ENCODE assay signal across 26 cellular contexts in the genomic region with DNA sequence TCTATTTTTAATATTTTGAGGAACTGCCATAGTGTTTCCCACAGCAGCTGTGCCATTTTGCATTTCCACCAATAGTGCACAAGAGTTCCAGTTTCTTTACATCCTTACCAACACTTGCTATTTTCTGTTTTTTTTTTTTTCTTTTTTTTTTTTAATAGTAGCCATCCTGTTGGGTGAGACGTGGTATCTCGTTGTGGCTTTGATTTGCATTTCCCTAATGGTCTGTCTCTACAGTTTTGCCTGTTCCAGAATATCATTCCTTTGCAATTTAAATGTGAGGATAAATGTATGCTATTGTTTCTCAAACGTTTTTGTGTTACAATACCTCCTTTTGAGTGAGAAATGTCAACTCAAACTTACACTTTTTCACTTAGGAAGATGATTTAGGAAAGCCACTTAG. TPM values are rescaled to one million over a fixed set of nuclear protein-coding genes. Genes with fewer than 3 reads are reported as not detected.
"Had no signal": no experiment of that assay in that cellular context is flagged by ENCODE, and none has a peak within 500 bp of the region (broad histone marks: within the 10 kb centered on the region; RNA-seq: fewer than 3 reads in every experiment).

No MANE protein-coding gene starts in this region.

- ATAC-seq: activated CD8-positive, alpha-beta memory T cell treated with anti-CD3 and anti-CD28 coated beads, Interleukin-2, amount 10 ng/mL, durations not matched to agents 7 days and 5 days; PC-3; SK-N-SH treated with all-trans-retinoic acid at 6 μM for 48 hours had no signal

- H3K27ac ChIP-seq: ascending aorta had no signal

- DNase-seq: activated B cell treated with CpG ODN at 0.5 μM for 24 hours; activated CD4-positive, alpha-beta T cell treated with anti-CD3 and anti-CD28 coated beads for 1 hour; activated CD4-positive, alpha-beta T cell treated with anti-CD3 and anti-CD28 coated beads, Interleukin-2, amount 10 ng/mL, durations not matched to agents 24 days and 14 days; activated CD4-positive, alpha-beta T cell treated with anti-CD3 and anti-CD28 coated beads, Interleukin-2, amount 50 U/mL, for 48 hours; activated CD8-positive, alpha-beta memory T cell treated with anti-CD3 and anti-CD28 coated beads, Interleukin-2, amount 10 ng/mL, durations not matched to agents 7 days and 5 days; activated effector memory CD4-positive, alpha-beta T cell treated with Interleukin-2 at 50 U/mL for 16 hours; activated naive CD4-positive, alpha-beta T cell; activated T-cell treated with anti-CD3 and anti-CD28 coated beads, Interleukin-2, amount 50 U/mL, for 24 hours; body of pancreas; NCI-H1092 treated with DMSO at 0.1 percent for 48 hours; NCI-H1417 treated with DMSO at 0.1 percent for 48 hours; NCI-H1694; NCI-H2029; NCI-H2107; NCI-H2171 treated with DMSO at 0.1 percent for 48 hours; NCI-H226; NK-92 treated with Interleukin-12 subunit alpha and Interleukin-12 subunit beta, amount 100 ng/mL, for 24 hours; PC-3; SHP77 treated with DMSO at 0.1 percent for 48 hours; SW 1271 had no signal

- H3K4me3 ChIP-seq: ascending aorta, body of pancreas had no signal

- H3K4me1 ChIP-seq: ascending aorta, body of pancreas had no signal

- H3K27me3 ChIP-seq: ascending aorta, body of pancreas had no signal

- H3K9me3 ChIP-seq: ascending aorta, body of pancreas had no signal

- FAIRE-seq: bronchial epithelial cell, colon had no signal

RNA-seq across cellular contexts. Expression of a gene that starts 41.0 kb away (rescaled TPM):
- total RNA-seq: bronchial epithelial cell, M059J, NCI-H460, PC-3 had no signal
